ENCODE assay signal across 1 cellular context in the genomic region with DNA sequence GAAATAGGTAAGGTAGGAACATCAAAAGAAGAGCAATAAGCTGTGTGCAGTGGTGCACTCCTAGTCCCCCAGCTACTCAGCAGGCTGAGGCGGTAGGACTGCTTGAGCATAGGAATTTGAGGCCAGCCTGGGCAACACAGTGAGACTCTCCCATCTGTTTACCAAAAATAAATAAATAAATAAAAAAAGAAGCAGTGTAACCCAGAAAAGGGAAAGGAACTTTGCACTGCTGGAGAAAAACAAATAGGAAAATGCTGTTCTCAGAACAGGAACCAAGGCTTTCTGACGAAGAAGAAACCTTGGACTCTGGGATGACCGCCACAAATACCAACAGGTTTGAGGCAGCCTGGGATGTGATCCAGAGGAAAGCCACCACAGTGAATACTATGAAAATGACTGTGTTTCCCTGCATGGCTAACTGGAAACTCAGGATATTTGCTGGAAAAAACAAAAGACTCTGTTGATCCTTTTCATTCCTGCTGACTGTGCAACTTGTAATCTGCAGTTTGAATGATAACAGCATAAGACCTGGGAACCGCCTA.
TF ChIP-seq lines count a peak whose summit lies in the region.

No MANE protein-coding gene starts in this region.

TF ChIP-seq in HepG2, 621 proteins besides CTCF, POLR2A, EP300 and RAD21 (continued from another document and continues in another):
- TF ChIP-seq, protein P1, sequence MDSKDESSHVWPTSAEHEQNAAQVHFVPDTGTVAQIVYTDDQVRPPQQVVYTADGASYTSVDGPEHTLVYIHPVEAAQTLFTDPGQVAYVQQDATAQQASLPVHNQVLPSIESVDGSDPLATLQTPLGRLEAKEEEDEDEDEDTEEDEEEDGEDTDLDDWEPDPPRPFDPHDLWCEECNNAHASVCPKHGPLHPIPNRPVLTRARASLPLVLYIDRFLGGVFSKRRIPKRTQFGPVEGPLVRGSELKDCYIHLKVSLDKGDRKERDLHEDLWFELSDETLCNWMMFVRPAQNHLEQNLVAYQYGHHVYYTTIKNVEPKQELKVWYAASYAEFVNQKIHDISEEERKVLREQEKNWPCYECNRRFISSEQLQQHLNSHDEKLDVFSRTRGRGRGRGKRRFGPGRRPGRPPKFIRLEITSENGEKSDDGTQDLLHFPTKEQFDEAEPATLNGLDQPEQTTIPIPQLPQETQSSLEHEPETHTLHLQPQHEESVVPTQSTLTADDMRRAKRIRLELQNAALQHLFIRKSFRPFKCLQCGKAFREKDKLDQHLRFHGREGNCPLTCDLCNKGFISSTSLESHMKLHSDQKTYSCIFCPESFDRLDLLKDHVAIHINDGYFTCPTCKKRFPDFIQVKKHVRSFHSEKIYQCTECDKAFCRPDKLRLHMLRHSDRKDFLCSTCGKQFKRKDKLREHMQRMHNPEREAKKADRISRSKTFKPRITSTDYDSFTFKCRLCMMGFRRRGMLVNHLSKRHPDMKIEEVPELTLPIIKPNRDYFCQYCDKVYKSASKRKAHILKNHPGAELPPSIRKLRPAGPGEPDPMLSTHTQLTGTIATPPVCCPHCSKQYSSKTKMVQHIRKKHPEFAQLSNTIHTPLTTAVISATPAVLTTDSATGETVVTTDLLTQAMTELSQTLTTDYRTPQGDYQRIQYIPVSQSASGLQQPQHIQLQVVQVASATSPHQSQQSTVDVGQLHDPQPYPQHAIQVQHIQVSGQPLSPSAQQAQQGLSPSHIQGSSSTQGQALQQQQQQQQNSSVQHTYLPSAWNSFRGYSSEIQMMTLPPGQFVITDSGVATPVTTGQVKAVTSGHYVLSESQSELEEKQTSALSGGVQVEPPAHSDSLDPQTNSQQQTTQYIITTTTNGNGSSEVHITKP (CRISPR knock-in tag; IDR thresholded peaks at IDR 0.05; ENCODE audit: low read depth) = no peak
- no peak for TF ChIP-seq ZNF703 (CRISPR knock-in tag; IDR thresholded peaks at IDR 0.05; ENCODE audit: borderline replicate concordance)
- no peak for TF ChIP-seq KAT7 (CRISPR knock-in tag; IDR thresholded peaks at IDR 0.05; ENCODE audit: borderline replicate concordance)
- peak; percentile 78 for TF ChIP-seq SOX5 (CRISPR knock-in tag; IDR thresholded peaks at IDR 0.05; ENCODE audit: borderline replicate concordance)
- no peak for TF ChIP-seq ZNF225 (CRISPR knock-in tag; IDR thresholded peaks at IDR 0.05)
- TF ChIP-seq ZNF264 (CRISPR knock-in tag; IDR thresholded peaks at IDR 0.05) = peak; percentile 83; the same call in 1 of the 2 replicates
- TF ChIP-seq, protein P2, sequence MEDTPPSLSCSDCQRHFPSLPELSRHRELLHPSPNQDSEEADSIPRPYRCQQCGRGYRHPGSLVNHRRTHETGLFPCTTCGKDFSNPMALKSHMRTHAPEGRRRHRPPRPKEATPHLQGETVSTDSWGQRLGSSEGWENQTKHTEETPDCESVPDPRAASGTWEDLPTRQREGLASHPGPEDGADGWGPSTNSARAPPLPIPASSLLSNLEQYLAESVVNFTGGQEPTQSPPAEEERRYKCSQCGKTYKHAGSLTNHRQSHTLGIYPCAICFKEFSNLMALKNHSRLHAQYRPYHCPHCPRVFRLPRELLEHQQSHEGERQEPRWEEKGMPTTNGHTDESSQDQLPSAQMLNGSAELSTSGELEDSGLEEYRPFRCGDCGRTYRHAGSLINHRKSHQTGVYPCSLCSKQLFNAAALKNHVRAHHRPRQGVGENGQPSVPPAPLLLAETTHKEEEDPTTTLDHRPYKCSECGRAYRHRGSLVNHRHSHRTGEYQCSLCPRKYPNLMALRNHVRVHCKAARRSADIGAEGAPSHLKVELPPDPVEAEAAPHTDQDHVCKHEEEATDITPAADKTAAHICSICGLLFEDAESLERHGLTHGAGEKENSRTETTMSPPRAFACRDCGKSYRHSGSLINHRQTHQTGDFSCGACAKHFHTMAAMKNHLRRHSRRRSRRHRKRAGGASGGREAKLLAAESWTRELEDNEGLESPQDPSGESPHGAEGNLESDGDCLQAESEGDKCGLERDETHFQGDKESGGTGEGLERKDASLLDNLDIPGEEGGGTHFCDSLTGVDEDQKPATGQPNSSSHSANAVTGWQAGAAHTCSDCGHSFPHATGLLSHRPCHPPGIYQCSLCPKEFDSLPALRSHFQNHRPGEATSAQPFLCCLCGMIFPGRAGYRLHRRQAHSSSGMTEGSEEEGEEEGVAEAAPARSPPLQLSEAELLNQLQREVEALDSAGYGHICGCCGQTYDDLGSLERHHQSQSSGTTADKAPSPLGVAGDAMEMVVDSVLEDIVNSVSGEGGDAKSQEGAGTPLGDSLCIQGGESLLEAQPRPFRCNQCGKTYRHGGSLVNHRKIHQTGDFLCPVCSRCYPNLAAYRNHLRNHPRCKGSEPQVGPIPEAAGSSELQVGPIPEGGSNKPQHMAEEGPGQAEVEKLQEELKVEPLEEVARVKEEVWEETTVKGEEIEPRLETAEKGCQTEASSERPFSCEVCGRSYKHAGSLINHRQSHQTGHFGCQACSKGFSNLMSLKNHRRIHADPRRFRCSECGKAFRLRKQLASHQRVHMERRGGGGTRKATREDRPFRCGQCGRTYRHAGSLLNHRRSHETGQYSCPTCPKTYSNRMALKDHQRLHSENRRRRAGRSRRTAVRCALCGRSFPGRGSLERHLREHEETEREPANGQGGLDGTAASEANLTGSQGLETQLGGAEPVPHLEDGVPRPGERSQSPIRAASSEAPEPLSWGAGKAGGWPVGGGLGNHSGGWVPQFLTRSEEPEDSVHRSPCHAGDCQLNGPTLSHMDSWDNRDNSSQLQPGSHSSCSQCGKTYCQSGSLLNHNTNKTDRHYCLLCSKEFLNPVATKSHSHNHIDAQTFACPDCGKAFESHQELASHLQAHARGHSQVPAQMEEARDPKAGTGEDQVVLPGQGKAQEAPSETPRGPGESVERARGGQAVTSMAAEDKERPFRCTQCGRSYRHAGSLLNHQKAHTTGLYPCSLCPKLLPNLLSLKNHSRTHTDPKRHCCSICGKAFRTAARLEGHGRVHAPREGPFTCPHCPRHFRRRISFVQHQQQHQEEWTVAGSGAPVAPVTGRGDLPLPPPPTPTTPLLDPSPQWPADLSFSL (CRISPR knock-in tag; IDR thresholded peaks at IDR 0.05) = no peak
- TF ChIP-seq, protein P3, sequence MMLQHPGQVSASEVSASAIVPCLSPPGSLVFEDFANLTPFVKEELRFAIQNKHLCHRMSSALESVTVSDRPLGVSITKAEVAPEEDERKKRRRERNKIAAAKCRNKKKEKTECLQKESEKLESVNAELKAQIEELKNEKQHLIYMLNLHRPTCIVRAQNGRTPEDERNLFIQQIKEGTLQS (CRISPR knock-in tag; IDR thresholded peaks at IDR 0.05) = no peak
- TF ChIP-seq, protein P4, sequence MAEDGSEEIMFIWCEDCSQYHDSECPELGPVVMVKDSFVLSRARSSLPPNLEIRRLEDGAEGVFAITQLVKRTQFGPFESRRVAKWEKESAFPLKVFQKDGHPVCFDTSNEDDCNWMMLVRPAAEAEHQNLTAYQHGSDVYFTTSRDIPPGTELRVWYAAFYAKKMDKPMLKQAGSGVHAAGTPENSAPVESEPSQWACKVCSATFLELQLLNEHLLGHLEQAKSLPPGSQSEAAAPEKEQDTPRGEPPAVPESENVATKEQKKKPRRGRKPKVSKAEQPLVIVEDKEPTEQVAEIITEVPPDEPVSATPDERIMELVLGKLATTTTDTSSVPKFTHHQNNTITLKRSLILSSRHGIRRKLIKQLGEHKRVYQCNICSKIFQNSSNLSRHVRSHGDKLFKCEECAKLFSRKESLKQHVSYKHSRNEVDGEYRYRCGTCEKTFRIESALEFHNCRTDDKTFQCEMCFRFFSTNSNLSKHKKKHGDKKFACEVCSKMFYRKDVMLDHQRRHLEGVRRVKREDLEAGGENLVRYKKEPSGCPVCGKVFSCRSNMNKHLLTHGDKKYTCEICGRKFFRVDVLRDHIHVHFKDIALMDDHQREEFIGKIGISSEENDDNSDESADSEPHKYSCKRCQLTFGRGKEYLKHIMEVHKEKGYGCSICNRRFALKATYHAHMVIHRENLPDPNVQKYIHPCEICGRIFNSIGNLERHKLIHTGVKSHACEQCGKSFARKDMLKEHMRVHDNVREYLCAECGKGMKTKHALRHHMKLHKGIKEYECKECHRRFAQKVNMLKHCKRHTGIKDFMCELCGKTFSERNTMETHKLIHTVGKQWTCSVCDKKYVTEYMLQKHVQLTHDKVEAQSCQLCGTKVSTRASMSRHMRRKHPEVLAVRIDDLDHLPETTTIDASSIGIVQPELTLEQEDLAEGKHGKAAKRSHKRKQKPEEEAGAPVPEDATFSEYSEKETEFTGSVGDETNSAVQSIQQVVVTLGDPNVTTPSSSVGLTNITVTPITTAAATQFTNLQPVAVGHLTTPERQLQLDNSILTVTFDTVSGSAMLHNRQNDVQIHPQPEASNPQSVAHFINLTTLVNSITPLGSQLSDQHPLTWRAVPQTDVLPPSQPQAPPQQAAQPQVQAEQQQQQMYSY (CRISPR knock-in tag; IDR thresholded peaks at IDR 0.05) = no peak
- TF ChIP-seq, protein P5, sequence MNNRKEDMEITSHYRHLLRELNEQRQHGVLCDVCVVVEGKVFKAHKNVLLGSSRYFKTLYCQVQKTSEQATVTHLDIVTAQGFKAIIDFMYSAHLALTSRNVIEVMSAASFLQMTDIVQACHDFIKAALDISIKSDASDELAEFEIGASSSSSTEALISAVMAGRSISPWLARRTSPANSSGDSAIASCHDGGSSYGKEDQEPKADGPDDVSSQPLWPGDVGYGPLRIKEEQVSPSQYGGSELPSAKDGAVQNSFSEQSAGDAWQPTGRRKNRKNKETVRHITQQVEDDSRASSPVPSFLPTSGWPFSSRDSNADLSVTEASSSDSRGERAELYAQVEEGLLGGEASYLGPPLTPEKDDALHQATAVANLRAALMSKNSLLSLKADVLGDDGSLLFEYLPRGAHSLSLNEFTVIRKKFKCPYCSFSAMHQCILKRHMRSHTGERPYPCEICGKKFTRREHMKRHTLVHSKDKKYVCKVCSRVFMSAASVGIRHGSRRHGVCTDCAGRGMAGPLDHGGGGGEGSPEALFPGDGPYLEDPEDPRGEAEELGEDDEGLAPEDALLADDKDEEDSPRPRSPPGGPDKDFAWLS (CRISPR knock-in tag; IDR thresholded peaks at IDR 0.05; ENCODE audit: borderline replicate concordance) = no peak
- TF ChIP-seq ZSCAN22 (CRISPR knock-in tag; IDR thresholded peaks at IDR 0.05) = no peak
- TF ChIP-seq SAFB2 (CRISPR knock-in tag; IDR thresholded peaks at IDR 0.05; ENCODE audit: borderline replicate concordance, low read depth) = no peak
- TF ChIP-seq TP53 (CRISPR knock-in tag; conservative IDR thresholded peaks at IDR 0.05) = no peak
- no peak for TF ChIP-seq ZNF446 (CRISPR knock-in tag; IDR thresholded peaks at IDR 0.05)
- TF ChIP-seq, protein P6, sequence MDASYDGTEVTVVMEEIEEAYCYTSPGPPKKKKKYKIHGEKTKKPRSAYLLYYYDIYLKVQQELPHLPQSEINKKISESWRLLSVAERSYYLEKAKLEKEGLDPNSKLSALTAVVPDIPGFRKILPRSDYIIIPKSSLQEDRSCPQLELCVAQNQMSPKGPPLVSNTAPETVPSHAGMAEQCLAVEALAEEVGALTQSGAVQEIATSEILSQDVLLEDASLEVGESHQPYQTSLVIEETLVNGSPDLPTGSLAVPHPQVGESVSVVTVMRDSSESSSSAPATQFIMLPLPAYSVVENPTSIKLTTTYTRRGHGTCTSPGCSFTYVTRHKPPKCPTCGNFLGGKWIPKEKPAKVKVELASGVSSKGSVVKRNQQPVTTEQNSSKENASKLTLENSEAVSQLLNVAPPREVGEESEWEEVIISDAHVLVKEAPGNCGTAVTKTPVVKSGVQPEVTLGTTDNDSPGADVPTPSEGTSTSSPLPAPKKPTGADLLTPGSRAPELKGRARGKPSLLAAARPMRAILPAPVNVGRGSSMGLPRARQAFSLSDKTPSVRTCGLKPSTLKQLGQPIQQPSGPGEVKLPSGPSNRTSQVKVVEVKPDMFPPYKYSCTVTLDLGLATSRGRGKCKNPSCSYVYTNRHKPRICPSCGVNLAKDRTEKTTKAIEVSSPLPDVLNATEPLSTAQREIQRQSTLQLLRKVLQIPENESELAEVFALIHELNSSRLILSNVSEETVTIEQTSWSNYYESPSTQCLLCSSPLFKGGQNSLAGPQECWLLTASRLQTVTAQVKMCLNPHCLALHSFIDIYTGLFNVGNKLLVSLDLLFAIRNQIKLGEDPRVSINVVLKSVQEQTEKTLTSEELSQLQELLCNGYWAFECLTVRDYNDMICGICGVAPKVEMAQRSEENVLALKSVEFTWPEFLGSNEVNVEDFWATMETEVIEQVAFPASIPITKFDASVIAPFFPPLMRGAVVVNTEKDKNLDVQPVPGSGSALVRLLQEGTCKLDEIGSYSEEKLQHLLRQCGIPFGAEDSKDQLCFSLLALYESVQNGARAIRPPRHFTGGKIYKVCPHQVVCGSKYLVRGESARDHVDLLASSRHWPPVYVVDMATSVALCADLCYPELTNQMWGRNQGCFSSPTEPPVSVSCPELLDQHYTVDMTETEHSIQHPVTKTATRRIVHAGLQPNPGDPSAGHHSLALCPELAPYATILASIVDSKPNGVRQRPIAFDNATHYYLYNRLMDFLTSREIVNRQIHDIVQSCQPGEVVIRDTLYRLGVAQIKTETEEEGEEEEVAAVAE (CRISPR knock-in tag; IDR thresholded peaks at IDR 0.05; ENCODE audit: borderline replicate concordance) = no peak
- TF ChIP-seq MIXL1 (CRISPR knock-in tag; IDR thresholded peaks at IDR 0.05) = peak; percentile 73; the same call in 1 of the 2 replicates
- peak; percentile 70 for TF ChIP-seq ASH2L (IDR thresholded peaks at IDR 0.05; ENCODE audit: insufficient read length, low read depth, low read length)
- peak; percentile 88 for TF ChIP-seq GATAD2A (CRISPR knock-in tag; IDR thresholded peaks at IDR 0.05)
- no peak for TF ChIP-seq PLRG1 (conservative IDR thresholded peaks at IDR 0.05)
- TF ChIP-seq HNF4A (CRISPR knock-in tag; IDR thresholded peaks at IDR 0.05) = peak; percentile 90
- TF ChIP-seq, protein P7, sequence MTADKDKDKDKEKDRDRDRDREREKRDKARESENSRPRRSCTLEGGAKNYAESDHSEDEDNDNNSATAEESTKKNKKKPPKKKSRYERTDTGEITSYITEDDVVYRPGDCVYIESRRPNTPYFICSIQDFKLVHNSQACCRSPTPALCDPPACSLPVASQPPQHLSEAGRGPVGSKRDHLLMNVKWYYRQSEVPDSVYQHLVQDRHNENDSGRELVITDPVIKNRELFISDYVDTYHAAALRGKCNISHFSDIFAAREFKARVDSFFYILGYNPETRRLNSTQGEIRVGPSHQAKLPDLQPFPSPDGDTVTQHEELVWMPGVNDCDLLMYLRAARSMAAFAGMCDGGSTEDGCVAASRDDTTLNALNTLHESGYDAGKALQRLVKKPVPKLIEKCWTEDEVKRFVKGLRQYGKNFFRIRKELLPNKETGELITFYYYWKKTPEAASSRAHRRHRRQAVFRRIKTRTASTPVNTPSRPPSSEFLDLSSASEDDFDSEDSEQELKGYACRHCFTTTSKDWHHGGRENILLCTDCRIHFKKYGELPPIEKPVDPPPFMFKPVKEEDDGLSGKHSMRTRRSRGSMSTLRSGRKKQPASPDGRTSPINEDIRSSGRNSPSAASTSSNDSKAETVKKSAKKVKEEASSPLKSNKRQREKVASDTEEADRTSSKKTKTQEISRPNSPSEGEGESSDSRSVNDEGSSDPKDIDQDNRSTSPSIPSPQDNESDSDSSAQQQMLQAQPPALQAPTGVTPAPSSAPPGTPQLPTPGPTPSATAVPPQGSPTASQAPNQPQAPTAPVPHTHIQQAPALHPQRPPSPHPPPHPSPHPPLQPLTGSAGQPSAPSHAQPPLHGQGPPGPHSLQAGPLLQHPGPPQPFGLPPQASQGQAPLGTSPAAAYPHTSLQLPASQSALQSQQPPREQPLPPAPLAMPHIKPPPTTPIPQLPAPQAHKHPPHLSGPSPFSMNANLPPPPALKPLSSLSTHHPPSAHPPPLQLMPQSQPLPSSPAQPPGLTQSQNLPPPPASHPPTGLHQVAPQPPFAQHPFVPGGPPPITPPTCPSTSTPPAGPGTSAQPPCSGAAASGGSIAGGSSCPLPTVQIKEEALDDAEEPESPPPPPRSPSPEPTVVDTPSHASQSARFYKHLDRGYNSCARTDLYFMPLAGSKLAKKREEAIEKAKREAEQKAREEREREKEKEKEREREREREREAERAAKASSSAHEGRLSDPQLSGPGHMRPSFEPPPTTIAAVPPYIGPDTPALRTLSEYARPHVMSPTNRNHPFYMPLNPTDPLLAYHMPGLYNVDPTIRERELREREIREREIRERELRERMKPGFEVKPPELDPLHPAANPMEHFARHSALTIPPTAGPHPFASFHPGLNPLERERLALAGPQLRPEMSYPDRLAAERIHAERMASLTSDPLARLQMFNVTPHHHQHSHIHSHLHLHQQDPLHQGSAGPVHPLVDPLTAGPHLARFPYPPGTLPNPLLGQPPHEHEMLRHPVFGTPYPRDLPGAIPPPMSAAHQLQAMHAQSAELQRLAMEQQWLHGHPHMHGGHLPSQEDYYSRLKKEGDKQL (CRISPR knock-in tag; IDR thresholded peaks at IDR 0.05; ENCODE audit: low read depth) = 0 out of 2 replicates have a peak, but pooled peaks have one; percentile 42
